Comparison of ENCODE assay signal across 17 cellular contexts in genomic region chr17:15914400-15915165, GRCh38. TPM values are rescaled to one million over a fixed set of nuclear protein-coding genes. Genes with fewer than 3 reads are reported as not detected.
DNase-seq lines count a peak whose midpoint lies in the region; ATAC-seq and TF ChIP-seq lines count a peak whose summit lies in the region.
"Had no signal": no experiment of that assay in that cellular context is flagged by ENCODE, and none has a peak within 500 bp of the region (broad histone marks: within the 10 kb centered on the region; RNA-seq: fewer than 3 reads in every experiment).

No MANE protein-coding gene starts in this region.

- H3K27ac Mint-ChIP-seq in T-helper 2 cell treated with Interferon-gamma antibody and Interleukin-4, amounts not matched to agents 5 μg/mL and 100 μg/mL, for 36 hours: no peak overlapping the region
- H3K27ac Mint-ChIP-seq: memory B cell had no signal

- H3K79me2 ChIP-seq in ACC112 (ENCODE audit: control insufficient read depth, insufficient read depth, low read length, unreplicated experiment) (no peaks in the 10 kb centered on the region), HCT116 (ENCODE audit: insufficient read depth, low read length) (no peaks in the 10 kb centered on the region)
- H3K79me2 ChIP-seq: parathyroid adenoma had no signal

- no peak for TF ChIP-seq RAD21 in HCT116 (IDR thresholded peaks at IDR 0.05; ENCODE audit: low read depth)

- H3K9me2 ChIP-seq in HCT116 (ENCODE audit: insufficient read depth): no peaks in the 10 kb centered on the region

- peaks cover 8% of the 10 kb centered on the region for H3K4me1 Mint-ChIP-seq in T-helper 2 cell treated with Interferon-gamma antibody and Interleukin-4, amounts not matched to agents 5 μg/mL and 100 μg/mL, for 36 hours (ENCODE audit: low read depth)
- H3K4me1 Mint-ChIP-seq: memory B cell had no signal

- no peak for DNase-seq in HCT116 (ENCODE audit: low read depth, low spot score)
- peak; percentile 11 for DNase-seq in T-helper 2 cell treated with Interferon-gamma antibody and Interleukin-4, amounts not matched to agents 5 μg/mL and 100 μg/mL, for 36 hours (ENCODE audit: low spot score)
- DNase-seq in fibroblast of villous mesenchyme (ENCODE audit: low read depth): peak; percentile 51
- DNase-seq in ureter (ENCODE audit: low spot score): no peak
- DNase-seq in activated gamma-delta T cell (lab: John Stamatoyannopoulos, UW): no peak
- DNase-seq in DMS79 (lab: John Stamatoyannopoulos, UW): no peak
- DNase-seq: amniotic stem cell; effector memory CD4-positive, alpha-beta T cell; GDM1; NCI-H2171 treated with DMSO at 0.1 percent for 48 hours; stimulated activated CD4-positive, alpha-beta T cell treated with anti-CD3 and anti-CD28 coated beads, Interleukin-2, amount 100 ng/mL, for 24 hours; stimulated activated naive CD4-positive, alpha-beta T cell treated with Interleukin-2 at 50 U/mL for 16 hours had no signal

- peaks cover 20% of the 10 kb centered on the region for H3K27me3 Mint-ChIP-seq in T-helper 2 cell treated with Interferon-gamma antibody and Interleukin-4, amounts not matched to agents 5 μg/mL and 100 μg/mL, for 36 hours (ENCODE audit: low read depth)

- H3K9me3 Mint-ChIP-seq in T-helper 2 cell treated with Interferon-gamma antibody and Interleukin-4, amounts not matched to agents 5 μg/mL and 100 μg/mL, for 36 hours: no peaks in the 10 kb centered on the region

- H3K27ac ChIP-seq in ACC112 (ENCODE audit: low read depth, low read length) (peak overlapping the region; percentile 91), HCT116 (ENCODE audit: low read depth, low read length) (no peak overlapping the region)
- H3K27ac ChIP-seq: BLaER1 treated with 17β-estradiol and CSF1 and Interleukin-3, amounts not matched to agents 10 nM and 100 nM; parathyroid adenoma had no signal

- ATAC-seq in HCT116 (no peak), HG02571 (IDR thresholded peaks at IDR 0.05; ENCODE audit: unreplicated experiment) (no peak)

- no peaks in the 10 kb centered on the region for H4K20me1 ChIP-seq in HCT116 (ENCODE audit: insufficient read depth)
- H4K20me1 ChIP-seq: BLaER1 treated with 17β-estradiol and CSF1 and Interleukin-3, amounts not matched to agents 10 nM and 100 nM had no signal

- H3K36me3 ChIP-seq in ACC112 (ENCODE audit: insufficient read depth, low read length) (no peaks in the 10 kb centered on the region), HCT116 (ENCODE audit: control insufficient read depth in 1 of 2, insufficient read depth in 2 of 2, low read length in 2 of 2) (no peaks in the 10 kb centered on the region)
- H3K36me3 ChIP-seq: BLaER1 treated with 17β-estradiol and CSF1 and Interleukin-3, amounts not matched to agents 10 nM and 100 nM had no signal

- peaks cover 20% of the 10 kb centered on the region for H3K4me1 ChIP-seq in ACC112 (ENCODE audit: control insufficient read depth, insufficient read depth, low read length, unreplicated experiment)
- H3K4me1 ChIP-seq in HCT116 (ENCODE audit: control insufficient read depth in 1 of 2, insufficient read depth in 2 of 2, low read length in 2 of 2): peaks cover 0 to 26% of the 10 kb centered on the region in 2 experiments; a peak in 3 of 4 replicates
- H3K4me1 ChIP-seq: parathyroid adenoma had no signal

- H2AFZ ChIP-seq in ACC112 (ENCODE audit: low read length, unreplicated experiment) (no peak overlapping the region), HCT116 (ENCODE audit: low read depth, low read length, poor library complexity, severe bottlenecking) (peak overlapping the region; percentile 45)
- H2AFZ ChIP-seq: parathyroid adenoma had no signal

- H3K27me3 ChIP-seq in ACC112 (ENCODE audit: insufficient read depth, low read length): no peaks in the 10 kb centered on the region
- H3K27me3 ChIP-seq in HCT116 (ENCODE audit: insufficient read depth, low read length): no peaks in the 10 kb centered on the region

- no peaks in the 10 kb centered on the region for H3K9me3 ChIP-seq in HCT116 (ENCODE audit: control insufficient read depth in 1 of 2, insufficient read depth in 1 of 2, low read depth in 1 of 2, low read length in 2 of 2)
- H3K9me3 ChIP-seq: BLaER1 treated with 17β-estradiol and CSF1 and Interleukin-3, amounts not matched to agents 10 nM and 100 nM had no signal

- no TSS peak for BruUV-seq in HCT116 (replicated peaks; lab: Mats Ljungman, UMichigan)

- no peak overlapping the region for H3K4me2 ChIP-seq in HCT116 (ENCODE audit: low read length)

- POLR2A ChIA-PET in HCT116 (lab: Charles Lee): no interaction called here

- intact Hi-C loops in HCT116 (cut with micrococcal nuclease): no loop called here

- no peak overlapping the region for H3K4me3 ChIP-seq in ACC112 (ENCODE audit: low read depth, low read length)
- H3K4me3 ChIP-seq in HCT116 (replicated peaks in 1 of 2; ENCODE audit: low read depth in 1 of 2, low read length in 2 of 2): no peak overlapping the region
- no peak overlapping the region for H3K4me3 ChIP-seq in fibroblast of villous mesenchyme (ENCODE audit: low read depth, low read length)
- H3K4me3 ChIP-seq: BLaER1 treated with 17β-estradiol and CSF1 and Interleukin-3, amounts not matched to agents 10 nM and 100 nM had no signal

- no peak for TF ChIP-seq POLR2A in HCT116 (IDR thresholded peaks at IDR 0.05; ENCODE audit: borderline replicate concordance, extremely low read depth, insufficient read depth, insufficient read length)

- CTCF ChIA-PET in HCT116 (lab: Charles Lee): no interaction called here

- no peak overlapping the region for H3K4me3 Mint-ChIP-seq in T-helper 2 cell treated with Interferon-gamma antibody and Interleukin-4, amounts not matched to agents 5 μg/mL and 100 μg/mL, for 36 hours
- H3K4me3 Mint-ChIP-seq: memory B cell had no signal

- RAD21 ChIA-PET in HCT116 (lab: Charles Lee; ENCODE audit: low non-redundant PET in 1 of 2, low total read pairs in 2 of 2, uncharacterized antibody in 2 of 2, unreplicated experiment in 2 of 2): no interaction called here

- TF ChIP-seq CTCF in HCT116 (IDR thresholded peaks at IDR 0.05 in 2 of 3, conservative IDR thresholded peaks at IDR 0.05 in 1 of 3; ENCODE audit: borderline replicate concordance in 1 of 3, insufficient read depth in 1 of 3, low read depth in 2 of 3, low read length in 2 of 3) (no peak), fibroblast of villous mesenchyme (IDR thresholded peaks at IDR 0.05; ENCODE audit: insufficient read depth, low read depth, low read length) (no peak)

- no peak overlapping the region for H3K9ac ChIP-seq in HCT116 (ENCODE audit: low read length)
- H3K9ac ChIP-seq: BLaER1 treated with 17β-estradiol and CSF1 and Interleukin-3, amounts not matched to agents 10 nM and 100 nM; parathyroid adenoma had no signal

- no peaks in the 10 kb centered on the region for H3K36me3 Mint-ChIP-seq in T-helper 2 cell treated with Interferon-gamma antibody and Interleukin-4, amounts not matched to agents 5 μg/mL and 100 μg/mL, for 36 hours (ENCODE audit: low read depth)
- H3K36me3 Mint-ChIP-seq: memory B cell had no signal

TF ChIP-seq in HCT116, 20 proteins besides CTCF, POLR2A, EP300 and RAD21 (continues in another document):
- no peak for TF ChIP-seq YY1 (IDR thresholded peaks at IDR 0.05; ENCODE audit: extremely low read depth, insufficient replicate concordance, low read depth, low read length)
- TF ChIP-seq FOSL1 (IDR thresholded peaks at IDR 0.05; ENCODE audit: low read depth): no peak
- TF ChIP-seq, protein P1, sequence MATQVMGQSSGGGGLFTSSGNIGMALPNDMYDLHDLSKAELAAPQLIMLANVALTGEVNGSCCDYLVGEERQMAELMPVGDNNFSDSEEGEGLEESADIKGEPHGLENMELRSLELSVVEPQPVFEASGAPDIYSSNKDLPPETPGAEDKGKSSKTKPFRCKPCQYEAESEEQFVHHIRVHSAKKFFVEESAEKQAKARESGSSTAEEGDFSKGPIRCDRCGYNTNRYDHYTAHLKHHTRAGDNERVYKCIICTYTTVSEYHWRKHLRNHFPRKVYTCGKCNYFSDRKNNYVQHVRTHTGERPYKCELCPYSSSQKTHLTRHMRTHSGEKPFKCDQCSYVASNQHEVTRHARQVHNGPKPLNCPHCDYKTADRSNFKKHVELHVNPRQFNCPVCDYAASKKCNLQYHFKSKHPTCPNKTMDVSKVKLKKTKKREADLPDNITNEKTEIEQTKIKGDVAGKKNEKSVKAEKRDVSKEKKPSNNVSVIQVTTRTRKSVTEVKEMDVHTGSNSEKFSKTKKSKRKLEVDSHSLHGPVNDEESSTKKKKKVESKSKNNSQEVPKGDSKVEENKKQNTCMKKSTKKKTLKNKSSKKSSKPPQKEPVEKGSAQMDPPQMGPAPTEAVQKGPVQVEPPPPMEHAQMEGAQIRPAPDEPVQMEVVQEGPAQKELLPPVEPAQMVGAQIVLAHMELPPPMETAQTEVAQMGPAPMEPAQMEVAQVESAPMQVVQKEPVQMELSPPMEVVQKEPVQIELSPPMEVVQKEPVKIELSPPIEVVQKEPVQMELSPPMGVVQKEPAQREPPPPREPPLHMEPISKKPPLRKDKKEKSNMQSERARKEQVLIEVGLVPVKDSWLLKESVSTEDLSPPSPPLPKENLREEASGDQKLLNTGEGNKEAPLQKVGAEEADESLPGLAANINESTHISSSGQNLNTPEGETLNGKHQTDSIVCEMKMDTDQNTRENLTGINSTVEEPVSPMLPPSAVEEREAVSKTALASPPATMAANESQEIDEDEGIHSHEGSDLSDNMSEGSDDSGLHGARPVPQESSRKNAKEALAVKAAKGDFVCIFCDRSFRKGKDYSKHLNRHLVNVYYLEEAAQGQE (IDR thresholded peaks at IDR 0.05; ENCODE audit: low read depth): no peak
- no peak for TF ChIP-seq CEBPB (IDR thresholded peaks at IDR 0.05; ENCODE audit: low read depth)
- TF ChIP-seq SIN3A (IDR thresholded peaks at IDR 0.05; ENCODE audit: low read depth): no peak
- TF ChIP-seq EGR1 (IDR thresholded peaks at IDR 0.05; ENCODE audit: low read depth): no peak
- TF ChIP-seq ZBTB33 (IDR thresholded peaks at IDR 0.05; ENCODE audit: extremely low read depth, insufficient replicate concordance, low read length): no peak
- no peak for TF ChIP-seq EZH2 (IDR thresholded peaks at IDR 0.05)

RNA-seq across cellular contexts. Expression of gene ADORA2B, which starts 30.3 kb away (rescaled TPM):
- 47.5 TPM for total RNA-seq in HCT116 (2021; ENCODE audit: unreplicated experiment)
- 46.0 and 48.3 TPM in 2 replicates for polyA plus RNA-seq in HCT116 (2012)
- 14.8 and 50.5 TPM in 2 replicates for total RNA-seq in fibroblast of villous mesenchyme
- total RNA-seq in ureter: 5.2 TPM

Comparison
In these comparisons a context has a peak if more than half of its experiments do, and no peak if none do; other contexts are left out.
1. DNase-seq: peak in T-helper 2 cell treated with Interferon-gamma antibody and Interleukin-4, amounts not matched to agents 5 μg/mL and 100 μg/mL, for 36 hours (single experiment) and fibroblast of villous mesenchyme (single experiment); none in HCT116 (single experiment), ureter (single experiment), activated gamma-delta T cell (single experiment) and DMS79 (single experiment).